Comparison of ENCODE assay signal across 8 cellular contexts in genomic region chr5:132260714-132261615, GRCh38. TPM values are rescaled to one million over a fixed set of nuclear protein-coding genes. Genes with fewer than 3 reads are reported as not detected.
DNase-seq lines count a peak whose midpoint lies in the region; ATAC-seq and TF ChIP-seq lines count a peak whose summit lies in the region.

No MANE protein-coding gene starts in this region.

- H3K36me3 ChIP-seq in MM.1S (replicated peaks; ENCODE audit: insufficient read depth, low read length) = no peaks in the 10 kb centered on the region

- H4K20me1 ChIP-seq in MM.1S (ENCODE audit: insufficient read depth, low read length) = no peaks in the 10 kb centered on the region

- H3K9me3 ChIP-seq in MM.1S (replicated peaks; ENCODE audit: insufficient read depth, low read length) = no peaks in the 10 kb centered on the region

- peak overlapping the region; percentile 9 to 97 (median 87) for H3K27ac Mint-ChIP-seq in brain
- H3K27ac Mint-ChIP-seq in stimulated activated naive CD8-positive, alpha-beta T cell treated with anti-CD3 and anti-CD28 coated beads, Interleukin-15, amount 100 ng/mL, for 72 hours = peak overlapping the region; percentile 49 to 64

- H3K27me3 Mint-ChIP-seq in brain = peaks cover 2% of the 10 kb centered on the region
- H3K27me3 Mint-ChIP-seq in stimulated activated naive CD8-positive, alpha-beta T cell treated with anti-CD3 and anti-CD28 coated beads, Interleukin-15, amount 100 ng/mL, for 72 hours = peaks cover 31% of the 10 kb centered on the region

- H3K9me3 Mint-ChIP-seq in brain = peaks cover 0 to 5% (median 0%) of the 10 kb centered on the region in 5 experiments
- no peaks in the 10 kb centered on the region for H3K9me3 Mint-ChIP-seq in stimulated activated naive CD8-positive, alpha-beta T cell treated with anti-CD3 and anti-CD28 coated beads, Interleukin-15, amount 100 ng/mL, for 72 hours

- no peaks in the 10 kb centered on the region for H3F3A ChIP-seq in MM.1S (ENCODE audit: insufficient read depth, low read length)

- no peaks in the 10 kb centered on the region for H3K36me3 Mint-ChIP-seq in brain

- DNase-seq in activated T-cell treated with anti-CD3 and anti-CD28 coated beads for 24 hours (ENCODE audit: low read depth) (peak; percentile 33), NCI-H69 (lab: John Stamatoyannopoulos, UW) (peak; percentile 51), mesenteric fat pad (ENCODE audit: low spot score) (peak; percentile 91), MM.1S (no peak)
- DNase-seq in activated T-cell treated with anti-CD3 and anti-CD28 coated beads, Interleukin-2, amount 50 U/mL, for 1 hour = no peak
- peak; percentile 61 to 63 for DNase-seq in stimulated activated naive CD8-positive, alpha-beta T cell treated with anti-CD3 and anti-CD28 coated beads, Interleukin-15, amount 100 ng/mL, for 72 hours

- H3K4me3 Mint-ChIP-seq in brain = peak overlapping the region; percentile 3 to 88 (median 46)
- peak overlapping the region; percentile 50 to 68 for H3K4me3 Mint-ChIP-seq in stimulated activated naive CD8-positive, alpha-beta T cell treated with anti-CD3 and anti-CD28 coated beads, Interleukin-15, amount 100 ng/mL, for 72 hours

- no peak overlapping the region for H3K4me3 ChIP-seq in MM.1S (ENCODE audit: low read length)

- no peaks in the 10 kb centered on the region for H3K27me3 ChIP-seq in MM.1S (replicated peaks; ENCODE audit: insufficient read depth, low read length)

- no peaks in the 10 kb centered on the region for H3K79me2 ChIP-seq in MM.1S (ENCODE audit: low read length)

- ATAC-seq in stimulated activated naive CD8-positive, alpha-beta T cell treated with anti-CD3 and anti-CD28 coated beads, Interleukin-15, amount 100 ng/mL, for 72 hours = peak; percentile 69
- no peak for ATAC-seq in HG02642 (IDR thresholded peaks at IDR 0.05; ENCODE audit: poor library complexity, unreplicated experiment)

- TF ChIP-seq CTCF in brain (conservative IDR thresholded peaks at IDR 0.05) (no peak), MM.1S (IDR thresholded peaks at IDR 0.05; ENCODE audit: low read length) (no peak)

- no peak overlapping the region for H3K27ac ChIP-seq in MM.1S (ENCODE audit: low read length)

- no peak overlapping the region for H3K4me2 ChIP-seq in MM.1S (ENCODE audit: low read depth, low read length)

- no peaks in the 10 kb centered on the region for H3K9me2 ChIP-seq in MM.1S (replicated peaks; ENCODE audit: insufficient read depth, low read length)

- no peak overlapping the region for H2AFZ ChIP-seq in MM.1S (ENCODE audit: low read length)

- H3K4me1 Mint-ChIP-seq in brain = peaks cover 68% of the 10 kb centered on the region
- peaks cover 76% of the 10 kb centered on the region for H3K4me1 Mint-ChIP-seq in stimulated activated naive CD8-positive, alpha-beta T cell treated with anti-CD3 and anti-CD28 coated beads, Interleukin-15, amount 100 ng/mL, for 72 hours

- no peak overlapping the region for H3K9ac ChIP-seq in MM.1S (ENCODE audit: low read length)

- no peaks in the 10 kb centered on the region for H3K4me1 ChIP-seq in MM.1S (ENCODE audit: low read length)

RNA-seq across cellular contexts. Expression of gene PDLIM4, which starts 3.5 kb away (rescaled TPM):
- 15.9 TPM for polyA plus RNA-seq in brain (ENCODE audit: insufficient read depth, low read depth, low replicate concordance)
- total RNA-seq in mesenteric fat pad = 23.1 TPM

RNA-seq across cellular contexts. Expression of gene SLC22A4, which starts 33.2 kb away (rescaled TPM):
- 0.76 TPM for polyA plus RNA-seq in brain (ENCODE audit: insufficient read depth, low read depth, low replicate concordance)
- total RNA-seq in mesenteric fat pad = 5.4 TPM

RNA-seq across cellular contexts. Expression of gene P4HA2, which starts 33.3 kb away (rescaled TPM):
- 8.4 TPM for polyA plus RNA-seq in brain (ENCODE audit: insufficient read depth, low read depth, low replicate concordance)
- 15.7 TPM for total RNA-seq in mesenteric fat pad

Comparison
In these comparisons a context has a peak if more than half of its experiments do, and no peak if none do; other contexts are left out.
1. DNase-seq: peak in activated T-cell treated with anti-CD3 and anti-CD28 coated beads for 24 hours (single experiment), NCI-H69 (single experiment), mesenteric fat pad (single experiment) and stimulated activated naive CD8-positive, alpha-beta T cell treated with anti-CD3 and anti-CD28 coated beads, Interleukin-15, amount 100 ng/mL, for 72 hours (2 of 2); none in activated T-cell treated with anti-CD3 and anti-CD28 coated beads, Interleukin-2, amount 50 U/mL, for 1 hour (single experiment) and MM.1S (single experiment).